1 cellular context compared by ENCODE assay signal in the genomic region with DNA sequence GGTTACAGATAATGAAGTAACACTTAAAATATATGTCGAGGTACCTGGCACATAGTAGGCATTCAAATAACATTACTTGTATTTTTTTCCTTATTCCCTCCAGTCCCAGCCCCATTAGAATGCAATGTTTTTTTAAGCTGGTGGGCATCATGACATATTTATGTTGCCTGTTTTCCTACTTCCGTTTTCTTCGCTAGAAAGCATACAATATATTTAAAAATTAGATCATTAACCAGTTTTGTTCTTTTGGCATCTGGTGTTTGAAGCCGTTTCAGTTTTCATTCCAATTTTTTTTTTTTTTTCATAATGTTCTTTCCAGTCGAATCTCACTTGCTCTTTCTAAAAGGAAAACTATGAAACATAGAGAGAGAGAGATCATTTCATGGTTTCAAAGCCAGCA.
TF ChIP-seq lines count a peak whose summit lies in the region.

No MANE protein-coding gene starts in this region.

TF ChIP-seq in GM12878, 131 proteins besides CTCF, POLR2A, EP300 and RAD21 (continued from another document):
- TF ChIP-seq, protein P1, sequence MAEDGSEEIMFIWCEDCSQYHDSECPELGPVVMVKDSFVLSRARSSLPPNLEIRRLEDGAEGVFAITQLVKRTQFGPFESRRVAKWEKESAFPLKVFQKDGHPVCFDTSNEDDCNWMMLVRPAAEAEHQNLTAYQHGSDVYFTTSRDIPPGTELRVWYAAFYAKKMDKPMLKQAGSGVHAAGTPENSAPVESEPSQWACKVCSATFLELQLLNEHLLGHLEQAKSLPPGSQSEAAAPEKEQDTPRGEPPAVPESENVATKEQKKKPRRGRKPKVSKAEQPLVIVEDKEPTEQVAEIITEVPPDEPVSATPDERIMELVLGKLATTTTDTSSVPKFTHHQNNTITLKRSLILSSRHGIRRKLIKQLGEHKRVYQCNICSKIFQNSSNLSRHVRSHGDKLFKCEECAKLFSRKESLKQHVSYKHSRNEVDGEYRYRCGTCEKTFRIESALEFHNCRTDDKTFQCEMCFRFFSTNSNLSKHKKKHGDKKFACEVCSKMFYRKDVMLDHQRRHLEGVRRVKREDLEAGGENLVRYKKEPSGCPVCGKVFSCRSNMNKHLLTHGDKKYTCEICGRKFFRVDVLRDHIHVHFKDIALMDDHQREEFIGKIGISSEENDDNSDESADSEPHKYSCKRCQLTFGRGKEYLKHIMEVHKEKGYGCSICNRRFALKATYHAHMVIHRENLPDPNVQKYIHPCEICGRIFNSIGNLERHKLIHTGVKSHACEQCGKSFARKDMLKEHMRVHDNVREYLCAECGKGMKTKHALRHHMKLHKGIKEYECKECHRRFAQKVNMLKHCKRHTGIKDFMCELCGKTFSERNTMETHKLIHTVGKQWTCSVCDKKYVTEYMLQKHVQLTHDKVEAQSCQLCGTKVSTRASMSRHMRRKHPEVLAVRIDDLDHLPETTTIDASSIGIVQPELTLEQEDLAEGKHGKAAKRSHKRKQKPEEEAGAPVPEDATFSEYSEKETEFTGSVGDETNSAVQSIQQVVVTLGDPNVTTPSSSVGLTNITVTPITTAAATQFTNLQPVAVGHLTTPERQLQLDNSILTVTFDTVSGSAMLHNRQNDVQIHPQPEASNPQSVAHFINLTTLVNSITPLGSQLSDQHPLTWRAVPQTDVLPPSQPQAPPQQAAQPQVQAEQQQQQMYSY (CRISPR knock-in tag; IDR thresholded peaks at IDR 0.05), result no peak
- TF ChIP-seq, protein P2, sequence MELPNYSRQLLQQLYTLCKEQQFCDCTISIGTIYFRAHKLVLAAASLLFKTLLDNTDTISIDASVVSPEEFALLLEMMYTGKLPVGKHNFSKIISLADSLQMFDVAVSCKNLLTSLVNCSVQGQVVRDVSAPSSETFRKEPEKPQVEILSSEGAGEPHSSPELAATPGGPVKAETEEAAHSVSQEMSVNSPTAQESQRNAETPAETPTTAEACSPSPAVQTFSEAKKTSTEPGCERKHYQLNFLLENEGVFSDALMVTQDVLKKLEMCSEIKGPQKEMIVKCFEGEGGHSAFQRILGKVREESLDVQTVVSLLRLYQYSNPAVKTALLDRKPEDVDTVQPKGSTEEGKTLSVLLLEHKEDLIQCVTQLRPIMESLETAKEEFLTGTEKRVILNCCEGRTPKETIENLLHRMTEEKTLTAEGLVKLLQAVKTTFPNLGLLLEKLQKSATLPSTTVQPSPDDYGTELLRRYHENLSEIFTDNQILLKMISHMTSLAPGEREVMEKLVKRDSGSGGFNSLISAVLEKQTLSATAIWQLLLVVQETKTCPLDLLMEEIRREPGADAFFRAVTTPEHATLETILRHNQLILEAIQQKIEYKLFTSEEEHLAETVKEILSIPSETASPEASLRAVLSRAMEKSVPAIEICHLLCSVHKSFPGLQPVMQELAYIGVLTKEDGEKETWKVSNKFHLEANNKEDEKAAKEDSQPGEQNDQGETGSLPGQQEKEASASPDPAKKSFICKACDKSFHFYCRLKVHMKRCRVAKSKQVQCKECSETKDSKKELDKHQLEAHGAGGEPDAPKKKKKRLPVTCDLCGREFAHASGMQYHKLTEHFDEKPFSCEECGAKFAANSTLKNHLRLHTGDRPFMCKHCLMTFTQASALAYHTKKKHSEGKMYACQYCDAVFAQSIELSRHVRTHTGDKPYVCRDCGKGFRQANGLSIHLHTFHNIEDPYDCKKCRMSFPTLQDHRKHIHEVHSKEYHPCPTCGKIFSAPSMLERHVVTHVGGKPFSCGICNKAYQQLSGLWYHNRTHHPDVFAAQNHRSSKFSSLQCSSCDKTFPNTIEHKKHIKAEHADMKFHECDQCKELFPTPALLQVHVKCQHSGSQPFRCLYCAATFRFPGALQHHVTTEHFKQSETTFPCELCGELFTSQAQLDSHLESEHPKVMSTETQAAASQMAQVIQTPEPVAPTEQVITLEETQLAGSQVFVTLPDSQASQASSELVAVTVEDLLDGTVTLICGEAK (IDR thresholded peaks at IDR 0.05; ENCODE audit: borderline replicate concordance), result no peak
- TF ChIP-seq, protein P3, sequence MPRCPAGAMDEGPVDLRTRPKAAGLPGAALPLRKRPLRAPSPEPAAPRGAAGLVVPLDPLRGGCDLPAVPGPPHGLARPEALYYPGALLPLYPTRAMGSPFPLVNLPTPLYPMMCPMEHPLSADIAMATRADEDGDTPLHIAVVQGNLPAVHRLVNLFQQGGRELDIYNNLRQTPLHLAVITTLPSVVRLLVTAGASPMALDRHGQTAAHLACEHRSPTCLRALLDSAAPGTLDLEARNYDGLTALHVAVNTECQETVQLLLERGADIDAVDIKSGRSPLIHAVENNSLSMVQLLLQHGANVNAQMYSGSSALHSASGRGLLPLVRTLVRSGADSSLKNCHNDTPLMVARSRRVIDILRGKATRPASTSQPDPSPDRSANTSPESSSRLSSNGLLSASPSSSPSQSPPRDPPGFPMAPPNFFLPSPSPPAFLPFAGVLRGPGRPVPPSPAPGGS (IDR thresholded peaks at IDR 0.05; ENCODE audit: borderline replicate concordance, insufficient read depth, low read depth, low read length, poor library complexity, severe bottlenecking), result no peak
